8 cellular contexts compared by ENCODE assay signal in genomic region chr2:27723372-27724144, GRCh38. TPM values are rescaled to one million over a fixed set of nuclear protein-coding genes. Genes with fewer than 3 reads are reported as not detected.
DNase-seq lines count a peak whose midpoint lies in the region; FAIRE-seq and TF ChIP-seq lines count a peak whose summit lies in the region.

No MANE protein-coding gene starts in this region.

- no peak overlapping the region for H3K4me3 ChIP-seq in esophagus squamous epithelium
- no peak overlapping the region for H3K4me3 ChIP-seq in mucosa of stomach (ENCODE audit: low read length)

- H3K9me3 Mint-ChIP-seq in T-helper 2 cell treated with Interferon-gamma antibody and Interleukin-4, amounts not matched to agents 5 μg/mL and 100 μg/mL, for 36 hours = no peaks in the 10 kb centered on the region

- no peak overlapping the region for H3K4me3 Mint-ChIP-seq in T-helper 2 cell treated with Interferon-gamma antibody and Interleukin-4, amounts not matched to agents 5 μg/mL and 100 μg/mL, for 36 hours

- no peaks in the 10 kb centered on the region for H3K36me3 Mint-ChIP-seq in T-helper 2 cell treated with Interferon-gamma antibody and Interleukin-4, amounts not matched to agents 5 μg/mL and 100 μg/mL, for 36 hours (ENCODE audit: low read depth)

- H3K9me3 ChIP-seq in esophagus squamous epithelium (no peaks in the 10 kb centered on the region), mucosa of stomach (ENCODE audit: control insufficient read depth, low read length) (no peaks in the 10 kb centered on the region)

- intact Hi-C loops in esophagus squamous epithelium (cut with DNase I) = no loop called here

- TF ChIP-seq POLR2A in esophagus squamous epithelium (IDR thresholded peaks at IDR 0.05) (no peak), GM12891 (IDR thresholded peaks at IDR 0.05; ENCODE audit: low read depth, low read length) (no peak)

- no peaks in the 10 kb centered on the region for H3K27me3 Mint-ChIP-seq in T-helper 2 cell treated with Interferon-gamma antibody and Interleukin-4, amounts not matched to agents 5 μg/mL and 100 μg/mL, for 36 hours (ENCODE audit: low read depth)

- H3K9ac ChIP-seq in mucosa of stomach (ENCODE audit: low read length) = peak overlapping the region; percentile 35

- peaks cover 18% of the 10 kb centered on the region for H3K4me1 Mint-ChIP-seq in T-helper 2 cell treated with Interferon-gamma antibody and Interleukin-4, amounts not matched to agents 5 μg/mL and 100 μg/mL, for 36 hours (ENCODE audit: low read depth)

- H3K27me3 ChIP-seq in esophagus squamous epithelium = no peaks in the 10 kb centered on the region
- H3K27me3 ChIP-seq in mucosa of stomach (ENCODE audit: control insufficient read depth, insufficient read depth, low read length) = no peaks in the 10 kb centered on the region

- TF ChIP-seq CTCF in esophagus squamous epithelium (IDR thresholded peaks at IDR 0.05) = peak; percentile 37 to 86 (median 82)

- DNase-seq in activated CD4-positive, alpha-beta T cell treated with anti-CD3 and anti-CD28 coated beads for 48 hours = peak; percentile 54
- DNase-seq in activated CD4-positive, alpha-beta T cell treated with anti-CD3 and anti-CD28 coated beads, Interleukin-2, amount 50 U/mL, for 1 hour = no peak
- DNase-seq in Kasumi-1 (lab: John Stamatoyannopoulos, UW) (peak; percentile 65 to 69), SW480 (ENCODE audit: low spot score) (peak; percentile 82), esophagus squamous epithelium (lab: John Stamatoyannopoulos, UW) (no peak), GM12891 (ENCODE audit: insufficient read length, low spot score) (no peak)
- DNase-seq in T-helper 2 cell treated with Interferon-gamma antibody and Interleukin-4, amounts not matched to agents 5 μg/mL and 100 μg/mL, for 36 hours (ENCODE audit: low spot score) = no peak

- WGBS in esophagus squamous epithelium, 2 donors = 19 to 30% methylated on average over 3 to 10 of the region's 11 CpGs

- no peak overlapping the region for H3K27ac Mint-ChIP-seq in T-helper 2 cell treated with Interferon-gamma antibody and Interleukin-4, amounts not matched to agents 5 μg/mL and 100 μg/mL, for 36 hours

- no peaks in the 10 kb centered on the region for H3K36me3 ChIP-seq in esophagus squamous epithelium
- no peaks in the 10 kb centered on the region for H3K36me3 ChIP-seq in mucosa of stomach (ENCODE audit: control insufficient read depth, insufficient read depth, low read length)

- peak overlapping the region; percentile 52 to 87 (median 78) for H3K27ac ChIP-seq in esophagus squamous epithelium

- H3K4me1 ChIP-seq in esophagus squamous epithelium = peaks cover 6 to 47% (median 22%) of the 10 kb centered on the region in 3 donors
- H3K4me1 ChIP-seq in mucosa of stomach (ENCODE audit: control insufficient read depth, insufficient read depth, low read length) = peaks cover 16% of the 10 kb centered on the region

- FAIRE-seq in GM12891 (lab: Jason Lieb, UNC) = no peak

TF ChIP-seq in GM12891, 5 proteins besides CTCF, POLR2A, EP300 and RAD21:
- TF ChIP-seq TAF1 (IDR thresholded peaks at IDR 0.05; ENCODE audit: low read depth, low read length) (no peak), POLR2AphosphoS5 (IDR thresholded peaks at IDR 0.05; ENCODE audit: low read depth, low read length) (no peak), SPI1 (IDR thresholded peaks at IDR 0.05; ENCODE audit: low read depth, low read length) (no peak), PAX5 (IDR thresholded peaks at IDR 0.05; ENCODE audit: insufficient read depth, low read length, severe bottlenecking) (no peak), POU2F2 (IDR thresholded peaks at IDR 0.05; ENCODE audit: low read depth, low read length) (no peak)
TF ChIP-seq in GM12891: peak in this region for 0.

RNA-seq across cellular contexts. Expression of gene MRPL33, which starts 48.0 kb away (rescaled TPM):
- total RNA-seq in esophagus squamous epithelium = 100 to 1,000 TPM in 1 of 4 donors, 10 to 100 TPM in 3; 50.4 to 114 (median 70.9) TPM
- polyA plus RNA-seq in GM12891 (2012; ENCODE audit: low read depth, missing spikeins) = 148 TPM

RNA-seq across cellular contexts. Expression of gene SLC4A1AP, which starts 59.9 kb away (rescaled TPM):
- total RNA-seq in esophagus squamous epithelium = 10 to 100 TPM; 15.4 to 27.0 (median 24.1) TPM
- polyA plus RNA-seq in GM12891 (2012; ENCODE audit: low read depth, missing spikeins) = 16.6 TPM

Comparison
In these comparisons a context has a peak if more than half of its experiments do, and no peak if none do; other contexts are left out.
1. DNase-seq: peak in activated CD4-positive, alpha-beta T cell treated with anti-CD3 and anti-CD28 coated beads for 48 hours (single experiment), Kasumi-1 (2 of 2) and SW480 (single experiment); none in activated CD4-positive, alpha-beta T cell treated with anti-CD3 and anti-CD28 coated beads, Interleukin-2, amount 50 U/mL, for 1 hour (single experiment), esophagus squamous epithelium (single experiment), T-helper 2 cell treated with Interferon-gamma antibody and Interleukin-4, amounts not matched to agents 5 μg/mL and 100 μg/mL, for 36 hours (single experiment) and GM12891 (single experiment).